ENCODE assay signal across 1 cellular context in the genomic region with DNA sequence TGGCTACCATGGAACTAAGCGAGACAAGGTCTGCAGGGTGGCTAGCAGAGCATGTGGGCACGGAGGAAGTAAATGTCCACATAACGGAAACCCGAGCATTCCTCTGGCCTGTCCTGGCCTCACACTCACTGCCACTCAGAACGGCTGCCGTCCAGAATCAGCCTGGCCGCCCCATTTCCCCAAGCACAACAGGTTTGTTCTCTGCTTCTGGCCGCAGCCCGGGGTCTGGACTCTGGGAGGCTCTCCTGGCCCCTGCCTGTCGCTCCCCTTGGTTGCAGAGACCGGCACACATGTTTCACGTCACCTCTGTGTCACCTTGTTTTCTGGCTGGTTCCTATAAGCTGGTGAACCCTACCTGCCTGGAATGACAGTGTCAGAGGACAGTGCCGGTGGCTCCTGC.
A peak's percentile ranks its signal among the peaks of the same experiment; 100 is the strongest.
TF ChIP-seq lines count a peak whose summit lies in the region.

No MANE protein-coding gene starts in this region.

TF ChIP-seq in HepG2, 621 proteins besides CTCF, POLR2A, EP300 and RAD21 (continued from another document):
- TF ChIP-seq SAFB2 (CRISPR knock-in tag; IDR thresholded peaks at IDR 0.05; ENCODE audit: borderline replicate concordance, low read depth) (no peak), CREB1 (IDR thresholded peaks at IDR 0.05) (peak; percentile 38; the same call in 1 of the 2 replicates), CREB1 (CRISPR knock-in tag; IDR thresholded peaks at IDR 0.05) (no peak), RBAK (CRISPR knock-in tag; IDR thresholded peaks at IDR 0.05) (no peak)
